Comparison of ENCODE assay signal across 1 cellular context in the genomic region with DNA sequence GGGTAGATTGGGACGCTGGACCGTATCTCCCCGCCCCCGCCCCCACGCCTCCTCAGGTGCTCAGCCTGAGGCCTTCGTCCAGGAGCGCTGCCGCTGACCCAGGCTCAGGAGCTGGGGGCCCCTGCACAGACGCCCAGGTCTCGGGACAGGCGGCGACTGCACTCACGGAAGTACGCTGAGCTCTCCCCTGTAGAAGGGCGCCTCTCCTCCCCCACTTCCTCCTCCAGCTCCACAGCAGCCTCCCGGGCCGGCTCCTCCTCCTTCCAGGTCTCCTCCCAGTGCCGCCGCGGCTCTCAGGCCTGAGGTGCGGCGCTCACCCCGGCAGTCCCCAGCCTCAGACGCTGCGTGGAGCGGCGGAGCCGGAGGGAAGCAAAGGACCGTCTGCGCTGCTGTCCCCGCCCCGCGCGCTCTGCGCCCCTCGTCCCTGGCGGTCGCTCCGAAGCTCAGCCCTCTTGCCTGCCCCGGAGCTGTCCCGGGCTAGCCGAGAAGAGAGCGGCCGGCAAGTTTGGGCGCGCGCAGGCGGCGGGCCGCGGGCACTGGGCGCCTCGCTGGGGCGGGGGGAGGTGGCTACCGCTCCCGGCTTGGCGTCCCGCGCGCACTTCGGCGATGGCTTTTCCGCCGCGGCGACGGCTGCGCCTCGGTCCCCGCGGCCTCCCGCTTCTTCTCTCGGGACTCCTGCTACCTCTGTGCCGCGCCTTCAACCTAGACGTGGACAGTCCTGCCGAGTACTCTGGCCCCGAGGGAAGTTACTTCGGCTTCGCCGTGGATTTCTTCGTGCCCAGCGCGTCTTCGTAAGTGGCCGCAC.
A peak's percentile ranks its signal among the peaks of the same experiment; 100 is the strongest.
TF ChIP-seq lines count a peak whose summit lies in the region.

A gene (plus strand): TSS at position 324 of the 805 bp plus-strand sequence. CDS start 283 bp downstream, at position 607.

TF ChIP-seq in HepG2, 621 proteins besides CTCF, POLR2A, EP300 and RAD21 (continued from another document and continues in another):
- TF ChIP-seq, protein P1, sequence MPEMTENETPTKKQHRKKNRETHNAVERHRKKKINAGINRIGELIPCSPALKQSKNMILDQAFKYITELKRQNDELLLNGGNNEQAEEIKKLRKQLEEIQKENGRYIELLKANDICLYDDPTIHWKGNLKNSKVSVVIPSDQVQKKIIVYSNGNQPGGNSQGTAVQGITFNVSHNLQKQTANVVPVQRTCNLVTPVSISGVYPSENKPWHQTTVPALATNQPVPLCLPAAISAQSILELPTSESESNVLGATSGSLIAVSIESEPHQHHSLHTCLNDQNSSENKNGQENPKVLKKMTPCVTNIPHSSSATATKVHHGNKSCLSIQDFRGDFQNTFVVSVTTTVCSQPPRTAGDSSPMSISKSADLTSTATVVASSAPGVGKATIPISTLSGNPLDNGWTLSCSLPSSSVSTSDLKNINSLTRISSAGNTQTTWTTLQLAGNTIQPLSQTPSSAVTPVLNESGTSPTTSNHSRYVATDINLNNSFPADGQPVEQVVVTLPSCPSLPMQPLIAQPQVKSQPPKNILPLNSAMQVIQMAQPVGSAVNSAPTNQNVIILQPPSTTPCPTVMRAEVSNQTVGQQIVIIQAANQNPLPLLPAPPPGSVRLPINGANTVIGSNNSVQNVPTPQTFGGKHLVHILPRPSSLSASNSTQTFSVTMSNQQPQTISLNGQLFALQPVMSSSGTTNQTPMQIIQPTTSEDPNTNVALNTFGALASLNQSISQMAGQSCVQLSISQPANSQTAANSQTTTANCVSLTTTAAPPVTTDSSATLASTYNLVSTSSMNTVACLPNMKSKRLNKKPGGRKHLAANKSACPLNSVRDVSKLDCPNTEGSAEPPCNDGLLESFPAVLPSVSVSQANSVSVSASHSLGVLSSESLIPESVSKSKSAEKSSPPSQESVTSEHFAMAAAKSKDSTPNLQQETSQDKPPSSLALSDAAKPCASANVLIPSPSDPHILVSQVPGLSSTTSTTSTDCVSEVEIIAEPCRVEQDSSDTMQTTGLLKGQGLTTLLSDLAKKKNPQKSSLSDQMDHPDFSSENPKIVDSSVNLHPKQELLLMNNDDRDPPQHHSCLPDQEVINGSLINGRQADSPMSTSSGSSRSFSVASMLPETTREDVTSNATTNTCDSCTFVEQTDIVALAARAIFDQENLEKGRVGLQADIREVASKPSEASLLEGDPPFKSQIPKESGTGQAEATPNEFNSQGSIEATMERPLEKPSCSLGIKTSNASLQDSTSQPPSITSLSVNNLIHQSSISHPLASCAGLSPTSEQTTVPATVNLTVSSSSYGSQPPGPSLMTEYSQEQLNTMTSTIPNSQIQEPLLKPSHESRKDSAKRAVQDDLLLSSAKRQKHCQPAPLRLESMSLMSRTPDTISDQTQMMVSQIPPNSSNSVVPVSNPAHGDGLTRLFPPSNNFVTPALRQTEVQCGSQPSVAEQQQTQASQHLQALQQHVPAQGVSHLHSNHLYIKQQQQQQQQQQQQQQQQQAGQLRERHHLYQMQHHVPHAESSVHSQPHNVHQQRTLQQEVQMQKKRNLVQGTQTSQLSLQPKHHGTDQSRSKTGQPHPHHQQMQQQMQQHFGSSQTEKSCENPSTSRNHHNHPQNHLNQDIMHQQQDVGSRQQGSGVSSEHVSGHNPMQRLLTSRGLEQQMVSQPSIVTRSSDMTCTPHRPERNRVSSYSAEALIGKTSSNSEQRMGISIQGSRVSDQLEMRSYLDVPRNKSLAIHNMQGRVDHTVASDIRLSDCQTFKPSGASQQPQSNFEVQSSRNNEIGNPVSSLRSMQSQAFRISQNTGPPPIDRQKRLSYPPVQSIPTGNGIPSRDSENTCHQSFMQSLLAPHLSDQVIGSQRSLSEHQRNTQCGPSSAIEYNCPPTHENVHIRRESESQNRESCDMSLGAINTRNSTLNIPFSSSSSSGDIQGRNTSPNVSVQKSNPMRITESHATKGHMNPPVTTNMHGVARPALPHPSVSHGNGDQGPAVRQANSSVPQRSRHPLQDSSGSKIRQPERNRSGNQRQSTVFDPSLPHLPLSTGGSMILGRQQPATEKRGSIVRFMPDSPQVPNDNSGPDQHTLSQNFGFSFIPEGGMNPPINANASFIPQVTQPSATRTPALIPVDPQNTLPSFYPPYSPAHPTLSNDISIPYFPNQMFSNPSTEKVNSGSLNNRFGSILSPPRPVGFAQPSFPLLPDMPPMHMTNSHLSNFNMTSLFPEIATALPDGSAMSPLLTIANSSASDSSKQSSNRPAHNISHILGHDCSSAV (CRISPR knock-in tag; IDR thresholded peaks at IDR 0.05; ENCODE audit: borderline replicate concordance): no peak; the same call in 1 of the 2 replicates
- TF ChIP-seq ZFP41 (CRISPR knock-in tag; IDR thresholded peaks at IDR 0.05; ENCODE audit: borderline replicate concordance) (0 out of 2 replicates have a peak, but pooled peaks have one; percentile 52), SALL1 (CRISPR knock-in tag; IDR thresholded peaks at IDR 0.05) (peak; percentile 92), U2AF2 (IDR thresholded peaks at IDR 0.05; ENCODE audit: low read depth, low read length) (no peak; the same call in none of the 2 replicates), ZBTB38 (CRISPR knock-in tag; IDR thresholded peaks at IDR 0.05) (peak; percentile 74), ZNF317 (CRISPR knock-in tag; IDR thresholded peaks at IDR 0.05) (peak; percentile 65; the same call in 1 of the 2 replicates), ZZZ3 (CRISPR knock-in tag; IDR thresholded peaks at IDR 0.05; ENCODE audit: borderline replicate concordance) (no peak), TARDBP (CRISPR knock-in tag; IDR thresholded peaks at IDR 0.05) (peak; percentile 95), SRSF9 (IDR thresholded peaks at IDR 0.05; ENCODE audit: borderline replicate concordance, insufficient read depth, low read depth, low read length, poor library complexity, severe bottlenecking) (no peak), PHF5A (CRISPR knock-in tag; IDR thresholded peaks at IDR 0.05; ENCODE audit: low read depth, unreplicated experiment) (peak; percentile 88), KLF15 (CRISPR knock-in tag; IDR thresholded peaks at IDR 0.05; ENCODE audit: borderline replicate concordance) (no peak), HNRNPLL (IDR thresholded peaks at IDR 0.05; ENCODE audit: low read depth, low read length, poor library complexity, severe bottlenecking) (peak; percentile 92), KDM4B (CRISPR knock-in tag; IDR thresholded peaks at IDR 0.05) (peak; percentile 59; the same call in 1 of the 2 replicates), ISX (CRISPR knock-in tag; conservative IDR thresholded peaks at IDR 0.05) (no peak), SAP130 (CRISPR knock-in tag; IDR thresholded peaks at IDR 0.05; ENCODE audit: low read depth) (peak; percentile 87), NFE2 (CRISPR knock-in tag; IDR thresholded peaks at IDR 0.05) (0 out of 2 replicates have a peak, but pooled peaks have one; percentile 6), ZNF746 (CRISPR knock-in tag; IDR thresholded peaks at IDR 0.05) (no peak; the same call in none of the 2 replicates), TCF12 (IDR thresholded peaks at IDR 0.05) (no peak), TCF12 (CRISPR knock-in tag; IDR thresholded peaks at IDR 0.05) (0 out of 2 replicates have a peak, but pooled peaks have one; percentile 62), ZNF329 (CRISPR knock-in tag; IDR thresholded peaks at IDR 0.05; ENCODE audit: low read depth) (peak; percentile 94), HDAC1 (CRISPR knock-in tag; IDR thresholded peaks at IDR 0.05) (peak; percentile 93), PCBP2 (optimal IDR thresholded peaks at IDR 0.05; ENCODE audit: low read depth, low read length, poor library complexity, severe bottlenecking) (no peak), ZNF709 (CRISPR knock-in tag; IDR thresholded peaks at IDR 0.05) (peak; percentile 98), CENPX (CRISPR knock-in tag; IDR thresholded peaks at IDR 0.05) (no peak), NBN (conservative IDR thresholded peaks at IDR 0.05) (no peak), ZNF788 (CRISPR knock-in tag; IDR thresholded peaks at IDR 0.05; ENCODE audit: borderline replicate concordance) (peak; percentile 97)
- TF ChIP-seq, protein P2, sequence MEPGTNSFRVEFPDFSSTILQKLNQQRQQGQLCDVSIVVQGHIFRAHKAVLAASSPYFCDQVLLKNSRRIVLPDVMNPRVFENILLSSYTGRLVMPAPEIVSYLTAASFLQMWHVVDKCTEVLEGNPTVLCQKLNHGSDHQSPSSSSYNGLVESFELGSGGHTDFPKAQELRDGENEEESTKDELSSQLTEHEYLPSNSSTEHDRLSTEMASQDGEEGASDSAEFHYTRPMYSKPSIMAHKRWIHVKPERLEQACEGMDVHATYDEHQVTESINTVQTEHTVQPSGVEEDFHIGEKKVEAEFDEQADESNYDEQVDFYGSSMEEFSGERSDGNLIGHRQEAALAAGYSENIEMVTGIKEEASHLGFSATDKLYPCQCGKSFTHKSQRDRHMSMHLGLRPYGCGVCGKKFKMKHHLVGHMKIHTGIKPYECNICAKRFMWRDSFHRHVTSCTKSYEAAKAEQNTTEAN (CRISPR knock-in tag; conservative IDR thresholded peaks at IDR 0.05): no peak; the same call in 1 of the 2 replicates
- TF ChIP-seq, protein P3, sequence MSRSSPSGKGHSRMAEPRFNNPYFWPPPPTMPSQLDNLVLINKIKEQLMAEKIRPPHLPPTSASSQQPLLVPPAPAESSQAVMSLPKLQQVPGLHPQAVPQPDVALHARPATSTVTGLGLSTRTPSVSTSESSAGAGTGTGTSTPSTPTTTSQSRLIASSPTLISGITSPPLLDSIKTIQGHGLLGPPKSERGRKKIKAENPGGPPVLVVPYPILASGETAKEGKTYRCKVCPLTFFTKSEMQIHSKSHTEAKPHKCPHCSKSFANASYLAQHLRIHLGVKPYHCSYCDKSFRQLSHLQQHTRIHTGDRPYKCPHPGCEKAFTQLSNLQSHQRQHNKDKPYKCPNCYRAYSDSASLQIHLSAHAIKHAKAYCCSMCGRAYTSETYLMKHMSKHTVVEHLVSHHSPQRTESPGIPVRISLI (CRISPR knock-in tag; IDR thresholded peaks at IDR 0.05; ENCODE audit: borderline replicate concordance): no peak
- TF ChIP-seq, protein P4, sequence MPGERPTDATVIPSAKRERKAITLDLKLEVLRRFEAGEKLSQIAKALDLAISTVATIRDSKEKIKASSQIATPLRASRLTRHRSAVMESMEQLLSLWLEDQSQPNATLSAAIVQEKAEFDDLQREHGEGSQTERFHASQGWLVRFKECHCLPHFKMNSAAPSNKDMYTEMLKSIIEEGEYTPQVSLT (CRISPR knock-in tag; IDR thresholded peaks at IDR 0.05; ENCODE audit: borderline replicate concordance, low read depth): no peak; the same call in 1 of the 2 replicates
- TF ChIP-seq, protein P5, sequence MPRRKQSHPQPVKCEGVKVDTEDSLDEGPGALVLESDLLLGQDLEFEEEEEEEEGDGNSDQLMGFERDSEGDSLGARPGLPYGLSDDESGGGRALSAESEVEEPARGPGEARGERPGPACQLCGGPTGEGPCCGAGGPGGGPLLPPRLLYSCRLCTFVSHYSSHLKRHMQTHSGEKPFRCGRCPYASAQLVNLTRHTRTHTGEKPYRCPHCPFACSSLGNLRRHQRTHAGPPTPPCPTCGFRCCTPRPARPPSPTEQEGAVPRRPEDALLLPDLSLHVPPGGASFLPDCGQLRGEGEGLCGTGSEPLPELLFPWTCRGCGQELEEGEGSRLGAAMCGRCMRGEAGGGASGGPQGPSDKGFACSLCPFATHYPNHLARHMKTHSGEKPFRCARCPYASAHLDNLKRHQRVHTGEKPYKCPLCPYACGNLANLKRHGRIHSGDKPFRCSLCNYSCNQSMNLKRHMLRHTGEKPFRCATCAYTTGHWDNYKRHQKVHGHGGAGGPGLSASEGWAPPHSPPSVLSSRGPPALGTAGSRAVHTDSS (CRISPR knock-in tag; conservative IDR thresholded peaks at IDR 0.05): no peak
- TF ChIP-seq, protein P6, sequence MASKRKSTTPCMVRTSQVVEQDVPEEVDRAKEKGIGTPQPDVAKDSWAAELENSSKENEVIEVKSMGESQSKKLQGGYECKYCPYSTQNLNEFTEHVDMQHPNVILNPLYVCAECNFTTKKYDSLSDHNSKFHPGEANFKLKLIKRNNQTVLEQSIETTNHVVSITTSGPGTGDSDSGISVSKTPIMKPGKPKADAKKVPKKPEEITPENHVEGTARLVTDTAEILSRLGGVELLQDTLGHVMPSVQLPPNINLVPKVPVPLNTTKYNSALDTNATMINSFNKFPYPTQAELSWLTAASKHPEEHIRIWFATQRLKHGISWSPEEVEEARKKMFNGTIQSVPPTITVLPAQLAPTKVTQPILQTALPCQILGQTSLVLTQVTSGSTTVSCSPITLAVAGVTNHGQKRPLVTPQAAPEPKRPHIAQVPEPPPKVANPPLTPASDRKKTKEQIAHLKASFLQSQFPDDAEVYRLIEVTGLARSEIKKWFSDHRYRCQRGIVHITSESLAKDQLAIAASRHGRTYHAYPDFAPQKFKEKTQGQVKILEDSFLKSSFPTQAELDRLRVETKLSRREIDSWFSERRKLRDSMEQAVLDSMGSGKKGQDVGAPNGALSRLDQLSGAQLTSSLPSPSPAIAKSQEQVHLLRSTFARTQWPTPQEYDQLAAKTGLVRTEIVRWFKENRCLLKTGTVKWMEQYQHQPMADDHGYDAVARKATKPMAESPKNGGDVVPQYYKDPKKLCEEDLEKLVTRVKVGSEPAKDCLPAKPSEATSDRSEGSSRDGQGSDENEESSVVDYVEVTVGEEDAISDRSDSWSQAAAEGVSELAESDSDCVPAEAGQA (IDR thresholded peaks at IDR 0.05; ENCODE audit: low read depth): peak; percentile 21; the same call in 1 of the 2 replicates
- TF ChIP-seq, protein P6 (CRISPR knock-in tag; IDR thresholded peaks at IDR 0.05; ENCODE audit: borderline replicate concordance): no peak
- TF ChIP-seq, protein P7, sequence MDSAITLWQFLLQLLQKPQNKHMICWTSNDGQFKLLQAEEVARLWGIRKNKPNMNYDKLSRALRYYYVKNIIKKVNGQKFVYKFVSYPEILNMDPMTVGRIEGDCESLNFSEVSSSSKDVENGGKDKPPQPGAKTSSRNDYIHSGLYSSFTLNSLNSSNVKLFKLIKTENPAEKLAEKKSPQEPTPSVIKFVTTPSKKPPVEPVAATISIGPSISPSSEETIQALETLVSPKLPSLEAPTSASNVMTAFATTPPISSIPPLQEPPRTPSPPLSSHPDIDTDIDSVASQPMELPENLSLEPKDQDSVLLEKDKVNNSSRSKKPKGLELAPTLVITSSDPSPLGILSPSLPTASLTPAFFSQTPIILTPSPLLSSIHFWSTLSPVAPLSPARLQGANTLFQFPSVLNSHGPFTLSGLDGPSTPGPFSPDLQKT (CRISPR knock-in tag; IDR thresholded peaks at IDR 0.05; ENCODE audit: borderline replicate concordance): no peak
